8 cellular contexts compared by ENCODE assay signal in the genomic region with DNA sequence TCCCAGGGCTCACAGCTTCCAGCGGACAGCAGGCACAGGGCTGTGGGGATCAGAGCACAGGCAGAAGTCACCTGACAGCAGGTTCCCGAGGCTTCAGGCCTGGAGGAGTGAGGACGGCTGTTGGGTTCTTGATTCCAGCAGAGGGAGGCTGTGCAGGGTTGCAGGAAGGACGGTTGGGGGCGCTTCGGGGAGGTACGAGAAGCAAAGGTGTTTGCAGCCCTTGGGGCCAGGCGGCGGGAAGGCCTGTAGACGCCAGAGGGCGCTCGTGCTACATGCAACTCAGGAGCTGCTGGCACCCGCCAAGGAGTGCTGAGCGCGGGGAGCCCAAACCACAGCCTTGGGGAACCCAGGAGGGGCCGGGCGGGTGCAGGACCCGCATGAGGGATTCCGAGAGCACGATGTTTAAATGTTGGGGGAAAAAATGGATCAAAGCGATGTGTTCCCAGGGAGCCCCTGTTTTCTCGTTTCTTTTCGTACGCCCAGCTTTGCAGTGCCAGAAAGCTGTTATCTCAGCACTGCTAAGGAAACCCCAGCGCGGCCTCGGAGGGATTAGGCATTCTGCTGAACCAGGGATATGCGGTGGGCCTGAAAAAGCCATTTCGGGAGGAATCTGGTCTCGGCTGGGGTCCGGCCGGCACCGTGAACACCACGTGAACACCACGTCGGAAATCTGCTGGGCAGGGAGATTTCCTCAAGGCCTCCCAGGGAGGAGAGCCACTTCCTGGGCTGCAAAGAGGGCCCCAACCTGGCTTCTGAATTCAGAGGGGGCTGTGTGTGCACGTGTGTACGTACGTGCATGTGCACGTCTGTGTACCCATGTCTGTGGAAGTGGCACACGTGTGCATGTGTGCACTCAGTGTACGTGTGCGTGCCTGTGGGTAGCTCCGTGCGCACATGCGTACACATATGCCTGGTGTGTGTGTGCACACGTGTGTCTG.
DNase-seq lines count a peak whose midpoint lies in the region; ATAC-seq, FAIRE-seq and TF ChIP-seq lines count a peak whose summit lies in the region.

No MANE protein-coding gene starts in this region.

- CTCF ChIA-PET in CD8-positive, alpha-beta memory T cell (lab: Charles Lee): interaction anchor here (0.6 to 5.9 kb wide), 54 partner anchors 8 to 876 kb away, joined by 3 to 345 read pairs (median 4); a partner anchor contains a TSS
- CTCF ChIA-PET in naive thymus-derived CD4-positive, alpha-beta T cell (lab: Charles Lee): interaction anchor here (0.6 to 6.8 kb wide), 34 partner anchors 10 to 684 kb away, joined by 3 to 197 read pairs (median 4); a partner anchor contains a TSS

- no peaks in the 10 kb centered on the region for H3K9me3 Mint-ChIP-seq in CD8-positive, alpha-beta memory T cell
- no peaks in the 10 kb centered on the region for H3K9me3 Mint-ChIP-seq in activated T-cell treated with anti-CD3 and anti-CD28 coated beads, Interleukin-2, amount 50 U/mL, for 72 hours
- no peaks in the 10 kb centered on the region for H3K9me3 Mint-ChIP-seq in naive thymus-derived CD4-positive, alpha-beta T cell

- ATAC-seq in GM21515 (IDR thresholded peaks at IDR 0.05; ENCODE audit: unreplicated experiment): peak; percentile 76
- ATAC-seq in activated T-cell treated with anti-CD3 and anti-CD28 coated beads, Interleukin-2, amount 50 U/mL, for 72 hours (replicated peaks in 1 of 2): peak; percentile 91
- peak; percentile 91 for ATAC-seq in naive thymus-derived CD4-positive, alpha-beta T cell

- H3K4me2 ChIP-seq in fibroblast of lung (ENCODE audit: extremely low read depth, insufficient read depth, low read length): peak overlapping the region; percentile 70

- H3K4me3 Mint-ChIP-seq in CD8-positive, alpha-beta memory T cell: peak overlapping the region; percentile 56 to 87 (median 70)
- peak overlapping the region; percentile 62 to 86 for H3K4me3 Mint-ChIP-seq in activated T-cell treated with anti-CD3 and anti-CD28 coated beads, Interleukin-2, amount 50 U/mL, for 72 hours
- peak overlapping the region; percentile 64 to 83 (median 76) for H3K4me3 Mint-ChIP-seq in naive thymus-derived CD4-positive, alpha-beta T cell

- POLR2A ChIA-PET in CD8-positive, alpha-beta memory T cell (lab: Charles Lee): interaction anchor here (1.4 to 3.2 kb wide), 2 partner anchors 355 to 360 kb away, joined by 3 to 13 read pairs; no protein-coding TSS in a partner anchor
- POLR2A ChIA-PET in naive thymus-derived CD4-positive, alpha-beta T cell (lab: Charles Lee): interaction anchor here (1.0 to 3.3 kb wide), 5 partner anchors 85 to 369 kb away, joined by 3 to 24 read pairs (median 5); a partner anchor contains a TSS

- H4K20me1 ChIP-seq in fibroblast of lung (ENCODE audit: control insufficient read depth, extremely low read depth, insufficient read depth, low read length): no peaks in the 10 kb centered on the region

- H3K27me3 ChIP-seq in CD8-positive, alpha-beta memory T cell (ENCODE audit: insufficient read depth, low read length, poor library complexity, severe bottlenecking): no peaks in the 10 kb centered on the region
- H3K27me3 ChIP-seq in fibroblast of lung (ENCODE audit: control insufficient read depth, insufficient read depth, low read length): no peaks in the 10 kb centered on the region
- H3K27me3 ChIP-seq in naive thymus-derived CD4-positive, alpha-beta T cell (ENCODE audit: control insufficient read depth in 2 of 2, insufficient read depth in 2 of 2, low read length in 2 of 2): no peaks in the 10 kb centered on the region

- H3K27ac ChIP-seq in CD8-positive, alpha-beta memory T cell (ENCODE audit: low read depth, low read length): peak overlapping the region; percentile 12
- H3K27ac ChIP-seq in fibroblast of lung (ENCODE audit: insufficient read depth, low read length): peak overlapping the region; percentile 56
- no peak overlapping the region for H3K27ac ChIP-seq in naive thymus-derived CD4-positive, alpha-beta T cell (ENCODE audit: low read depth, low read length)

- peaks cover 18% of the 10 kb centered on the region for H3K4me1 ChIP-seq in CD8-positive, alpha-beta memory T cell (ENCODE audit: insufficient read depth, low read length)
- peaks cover 11% of the 10 kb centered on the region for H3K4me1 ChIP-seq in fibroblast of lung (ENCODE audit: control insufficient read depth, extremely low read depth, insufficient read depth, low read length)
- H3K4me1 ChIP-seq in naive thymus-derived CD4-positive, alpha-beta T cell (ENCODE audit: control insufficient read depth in 2 of 2, insufficient read depth in 2 of 2, low read length in 2 of 2): peaks cover 4 to 15% of the 10 kb centered on the region in 2 donors

- FAIRE-seq in RCC 7860 (lab: Jason Lieb, UNC): no peak

- no peak overlapping the region for H3K9ac ChIP-seq in fibroblast of lung (ENCODE audit: insufficient read depth, low read length)

- H3K9me3 ChIP-seq in CD8-positive, alpha-beta memory T cell (ENCODE audit: low read length): no peaks in the 10 kb centered on the region
- H3K9me3 ChIP-seq in fibroblast of lung (ENCODE audit: control insufficient read depth, insufficient read depth, low read depth, low read length): no peaks in the 10 kb centered on the region
- H3K9me3 ChIP-seq in naive thymus-derived CD4-positive, alpha-beta T cell (ENCODE audit: control insufficient read depth in 2 of 3, low read length in 3 of 3): no peaks in the 10 kb centered on the region

- H3K36me3 ChIP-seq in CD8-positive, alpha-beta memory T cell (ENCODE audit: insufficient read depth, low read length): no peaks in the 10 kb centered on the region
- no peaks in the 10 kb centered on the region for H3K36me3 ChIP-seq in fibroblast of lung (ENCODE audit: control insufficient read depth, insufficient read depth, low read length)
- H3K36me3 ChIP-seq in naive thymus-derived CD4-positive, alpha-beta T cell (ENCODE audit: control insufficient read depth in 2 of 3, insufficient read depth in 3 of 3, low read length in 3 of 3): peaks cover 0 to 28% (median 0%) of the 10 kb centered on the region in 3 experiments

- DNase-seq in CD8-positive, alpha-beta memory T cell: peak; percentile 83 to 90 (median 87)
- DNase-seq in Kasumi-1 (lab: John Stamatoyannopoulos, UW): peak; percentile 76 to 87
- peak; percentile 64 for DNase-seq in RCC 7860 (ENCODE audit: low spot score)
- DNase-seq in activated T-cell treated with anti-CD3 and anti-CD28 coated beads, Interleukin-2, amount 50 U/mL, for 72 hours: peak; percentile 92 to 93
- peak; percentile 83 to 87 for DNase-seq in fibroblast of lung (ENCODE audit: low read depth in 2 of 2)
- DNase-seq in naive thymus-derived CD4-positive, alpha-beta T cell: peak; percentile 81 to 95 (median 89)
- DNase-seq in stimulated activated CD8-positive, alpha-beta memory T cell treated with anti-CD3 and anti-CD28 coated beads, Interleukin-7, amount 100 ng/mL, for 4 hours (ENCODE audit: low read depth in 2 of 2): peak; percentile 76 to 83

- H3K4me3 ChIP-seq in CD8-positive, alpha-beta memory T cell (ENCODE audit: low read length): peak overlapping the region; percentile 45
- H3K4me3 ChIP-seq in fibroblast of lung (replicated peaks in 1 of 4; ENCODE audit: control extremely low read depth in 1 of 4, insufficient read depth in 1 of 4, low read depth in 3 of 4, low read length in 4 of 4): no peak overlapping the region
- H3K4me3 ChIP-seq in naive thymus-derived CD4-positive, alpha-beta T cell (ENCODE audit: low read length): peak overlapping the region; percentile 21

- peaks cover 11 to 15% (median 12%) of the 10 kb centered on the region in 3 donors for H3K4me1 Mint-ChIP-seq in CD8-positive, alpha-beta memory T cell
- peaks cover 15% of the 10 kb centered on the region for H3K4me1 Mint-ChIP-seq in activated T-cell treated with anti-CD3 and anti-CD28 coated beads, Interleukin-2, amount 50 U/mL, for 72 hours (ENCODE audit: low read depth)
- peaks cover 9 to 28% (median 25%) of the 10 kb centered on the region in 7 donors for H3K4me1 Mint-ChIP-seq in naive thymus-derived CD4-positive, alpha-beta T cell

- H3K27ac Mint-ChIP-seq in CD8-positive, alpha-beta memory T cell: peak overlapping the region in 3 of 8 donors; percentile 21 to 48 (median 29)
- H3K27ac Mint-ChIP-seq in activated T-cell treated with anti-CD3 and anti-CD28 coated beads, Interleukin-2, amount 50 U/mL, for 72 hours: no peak overlapping the region
- peak overlapping the region in 5 of 9 donors; percentile 5 to 88 (median 71) for H3K27ac Mint-ChIP-seq in naive thymus-derived CD4-positive, alpha-beta T cell

- intact Hi-C loops in naive thymus-derived CD4-positive, alpha-beta T cell (cut with micrococcal nuclease): loop anchor here (1.0 to 5.0 kb wide), 12 partner anchors 66 to 876 kb away; a partner anchor contains a TSS

- no peaks in the 10 kb centered on the region for H3K36me3 Mint-ChIP-seq in CD8-positive, alpha-beta memory T cell
- H3K36me3 Mint-ChIP-seq in activated T-cell treated with anti-CD3 and anti-CD28 coated beads, Interleukin-2, amount 50 U/mL, for 72 hours (ENCODE audit: insufficient read depth in 2 of 2): no peaks in the 10 kb centered on the region
- peaks cover 0 to 6% (median 0%) of the 10 kb centered on the region in 5 donors for H3K36me3 Mint-ChIP-seq in naive thymus-derived CD4-positive, alpha-beta T cell

- H3K79me2 ChIP-seq in fibroblast of lung (ENCODE audit: control insufficient read depth, insufficient read depth, low read length): no peaks in the 10 kb centered on the region

- no peak overlapping the region for H2AFZ ChIP-seq in fibroblast of lung (ENCODE audit: low read length)

- peaks cover 1 to 2% of the 10 kb centered on the region in 2 donors for H3K27me3 Mint-ChIP-seq in CD8-positive, alpha-beta memory T cell
- no peaks in the 10 kb centered on the region for H3K27me3 Mint-ChIP-seq in activated T-cell treated with anti-CD3 and anti-CD28 coated beads, Interleukin-2, amount 50 U/mL, for 72 hours (ENCODE audit: low read depth)
- H3K27me3 Mint-ChIP-seq in naive thymus-derived CD4-positive, alpha-beta T cell: peaks cover 0 to 2% (median 0%) of the 10 kb centered on the region in 5 donors

- TF ChIP-seq CTCF in fibroblast of lung (conservative IDR thresholded peaks at IDR 0.05 in 1 of 2, IDR thresholded peaks at IDR 0.05 in 1 of 2; ENCODE audit: low read depth in 1 of 2, low read length in 2 of 2): peak; percentile 93 to 97

Comparison
In these comparisons a context has a peak if more than half of its experiments do, and no peak if none do; other contexts are left out.
1. H3K4me3 ChIP-seq: peak in CD8-positive, alpha-beta memory T cell (single experiment) and naive thymus-derived CD4-positive, alpha-beta T cell (single experiment); none in fibroblast of lung (0 of 4).
2. Peak in every context shown above with its lines, with median percentiles within 50 percentile points of each other: DNase-seq, H3K4me3 Mint-ChIP-seq and ATAC-seq.